In the genomic region with DNA sequence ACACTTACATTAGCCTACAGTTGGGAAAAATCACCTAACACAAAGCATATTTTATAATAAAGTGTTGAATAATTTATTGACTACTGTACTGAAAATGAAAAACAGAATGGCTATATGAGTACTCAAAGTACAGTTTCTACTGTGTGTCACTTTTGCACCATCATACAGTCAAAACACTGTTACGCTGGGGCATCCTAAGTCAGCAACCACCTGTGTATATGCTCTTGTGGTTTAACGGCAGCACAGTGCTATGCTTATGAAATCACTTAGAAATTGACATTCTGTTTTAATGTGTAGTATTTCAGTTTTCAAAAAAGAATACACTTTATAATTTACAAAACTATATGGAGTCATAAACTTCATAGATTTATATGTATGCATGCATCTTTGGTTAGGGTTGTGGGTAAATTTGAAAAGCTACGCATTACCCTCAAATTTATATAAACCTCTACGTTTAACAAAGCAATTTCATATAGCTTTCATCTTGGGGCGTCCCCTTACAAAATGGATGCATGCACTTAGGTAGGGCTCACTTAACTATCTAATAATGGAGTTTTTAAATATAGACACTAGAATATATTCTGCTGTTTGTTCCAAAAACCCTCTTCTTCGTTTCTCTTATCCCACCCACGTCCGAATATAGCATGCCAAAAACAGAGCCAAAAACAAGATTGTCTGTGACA, we compare ENCODE assay signal across 8 cellular contexts. TPM values are rescaled to one million over a fixed set of nuclear protein-coding genes. Genes with fewer than 3 reads are reported as not detected.
A peak's percentile ranks its signal among the peaks of the same experiment; 100 is the strongest.
DNase-seq lines count a peak whose midpoint lies in the region; ATAC-seq and TF ChIP-seq lines count a peak whose summit lies in the region.

No MANE protein-coding gene starts in this region.

- peak; percentile 21 for ATAC-seq in activated CD8-positive, alpha-beta memory T cell treated with anti-CD3 and anti-CD28 coated beads, Interleukin-2, amount 10 ng/mL, durations not matched to agents 7 days and 5 days

- TF ChIP-seq CTCF in left ventricle myocardium inferior (IDR thresholded peaks at IDR 0.05; ENCODE audit: borderline replicate concordance) = no peak
- no peak for TF ChIP-seq CTCF in testis (IDR thresholded peaks at IDR 0.05)
- no peak for TF ChIP-seq CTCF in uterus (IDR thresholded peaks at IDR 0.05)

- H3K27ac Mint-ChIP-seq in activated CD8-positive, alpha-beta memory T cell treated with anti-CD3 and anti-CD28 coated beads, Interleukin-2, amount 10 ng/mL, durations not matched to agents 7 days and 5 days = peak overlapping the region; percentile 88

- no peaks in the 10 kb centered on the region for H3K27me3 Mint-ChIP-seq in activated CD8-positive, alpha-beta memory T cell treated with anti-CD3 and anti-CD28 coated beads, Interleukin-2, amount 10 ng/mL, durations not matched to agents 7 days and 5 days

- DNase-seq in activated CD8-positive, alpha-beta memory T cell treated with anti-CD3 and anti-CD28 coated beads, Interleukin-2, amount 10 ng/mL, durations not matched to agents 7 days and 5 days = peak; percentile 66
- no peak for DNase-seq in activated CD8-positive, alpha-beta memory T cell treated with anti-CD3 and anti-CD28 coated beads, Interleukin-2, amount 50 U/mL, for 48 hours
- DNase-seq in SK-N-MC (ENCODE audit: low read depth, low spot score) (no peak), left ventricle myocardium inferior (no peak), testis (no peak), middle frontal gyrus (ENCODE audit: extremely low spot score, low spot score) (no peak), uterus (no peak), NCI-H187 (lab: John Stamatoyannopoulos, UW) (no peak)

- H3K36me3 ChIP-seq in SK-N-MC (ENCODE audit: insufficient read depth, low read length) = no peaks in the 10 kb centered on the region
- H3K36me3 ChIP-seq in left ventricle myocardium inferior = no peaks in the 10 kb centered on the region
- H3K36me3 ChIP-seq in testis (ENCODE audit: low read depth, missing control alignments) = no peaks in the 10 kb centered on the region
- no peaks in the 10 kb centered on the region for H3K36me3 ChIP-seq in uterus

- H3K27ac ChIP-seq in SK-N-MC (no peak overlapping the region), left ventricle myocardium inferior (replicated peaks) (no peak overlapping the region), testis (no peak overlapping the region), uterus (no peak overlapping the region)

- peak overlapping the region; percentile 97 for H3K4me3 ChIP-seq in SK-N-MC
- peak overlapping the region; percentile 74 for H3K4me3 ChIP-seq in left ventricle myocardium inferior
- H3K4me3 ChIP-seq in testis = peak overlapping the region; percentile 49 to 59
- H3K4me3 ChIP-seq in uterus = peak overlapping the region in 1 of 2 donors; percentile 38

- H3K4me1 ChIP-seq in left ventricle myocardium inferior = peaks cover 11% of the 10 kb centered on the region
- H3K4me1 ChIP-seq in testis = no peaks in the 10 kb centered on the region
- H3K4me1 ChIP-seq in uterus = no peaks in the 10 kb centered on the region

- peaks cover 25% of the 10 kb centered on the region for H3K36me3 Mint-ChIP-seq in activated CD8-positive, alpha-beta memory T cell treated with anti-CD3 and anti-CD28 coated beads, Interleukin-2, amount 10 ng/mL, durations not matched to agents 7 days and 5 days

- intact Hi-C loops in left ventricle myocardium inferior (cut with micrococcal nuclease) = no loop called here
- intact Hi-C loops in testis (cut with DNase I; ENCODE audit: low total_unique reads) = no loop called here
- intact Hi-C loops in uterus (cut with DNase I; ENCODE audit: low total_unique reads) = no loop called here

- TF ChIP-seq POLR2A in testis (IDR thresholded peaks at IDR 0.05) = no peak
- TF ChIP-seq POLR2A in uterus (IDR thresholded peaks at IDR 0.05) = no peak

- no peaks in the 10 kb centered on the region for H3K27me3 ChIP-seq in left ventricle myocardium inferior (ENCODE audit: low read depth)
- no peaks in the 10 kb centered on the region for H3K27me3 ChIP-seq in testis
- no peaks in the 10 kb centered on the region for H3K27me3 ChIP-seq in uterus

- WGBS in testis, 2 donors = 43 to 49% methylated on average over 8 of the region's 8 CpGs

- no peaks in the 10 kb centered on the region for H3K9me3 Mint-ChIP-seq in activated CD8-positive, alpha-beta memory T cell treated with anti-CD3 and anti-CD28 coated beads, Interleukin-2, amount 10 ng/mL, durations not matched to agents 7 days and 5 days (ENCODE audit: low read depth)

- H3K4me3 Mint-ChIP-seq in activated CD8-positive, alpha-beta memory T cell treated with anti-CD3 and anti-CD28 coated beads, Interleukin-2, amount 10 ng/mL, durations not matched to agents 7 days and 5 days = peak overlapping the region; percentile 93

- no peaks in the 10 kb centered on the region for H3K9me3 ChIP-seq in SK-N-MC (ENCODE audit: low read depth, low read length)
- no peaks in the 10 kb centered on the region for H3K9me3 ChIP-seq in left ventricle myocardium inferior (replicated peaks)
- H3K9me3 ChIP-seq in testis = no peaks in the 10 kb centered on the region
- H3K9me3 ChIP-seq in uterus = no peaks in the 10 kb centered on the region

- peaks cover 41% of the 10 kb centered on the region for H3K4me1 Mint-ChIP-seq in activated CD8-positive, alpha-beta memory T cell treated with anti-CD3 and anti-CD28 coated beads, Interleukin-2, amount 10 ng/mL, durations not matched to agents 7 days and 5 days

- CTCF ChIA-PET in activated CD8-positive, alpha-beta memory T cell treated with anti-CD3 and anti-CD28 coated beads, Interleukin-2, amount 10 ng/mL, durations not matched to agents 7 days and 5 days (lab: Charles Lee) = interaction anchor here (0.8 to 4.9 kb wide), 4 partner anchors 12 to 134 kb away, joined by 3 to 24 read pairs (median 4); partner anchors contain the start of gene AGA

- H3K9ac ChIP-seq in SK-N-MC (ENCODE audit: insufficient read length) = peak overlapping the region; percentile 85

RNA-seq across cellular contexts. Expression of gene NEIL3, which starts 0.7 kb away (rescaled TPM):
- total RNA-seq in activated CD8-positive, alpha-beta memory T cell treated with anti-CD3 and anti-CD28 coated beads, Interleukin-2, amount 10 ng/mL, durations not matched to agents 7 days and 5 days = 10 to 100 TPM; 27.5 to 40.5 TPM
- total RNA-seq in left ventricle myocardium inferior (0.11 TPM), testis (1 to 10 TPM; 2.0 TPM), uterus (1 to 10 TPM in 1 of 4 donors, not detected in 3; 8.3 TPM)
- polyA plus RNA-seq in testis (ENCODE audit: insufficient read depth, low read depth, low replicate concordance) = 2.7 TPM
